ENCODE assay signal across 21 cellular contexts in the genomic region with DNA sequence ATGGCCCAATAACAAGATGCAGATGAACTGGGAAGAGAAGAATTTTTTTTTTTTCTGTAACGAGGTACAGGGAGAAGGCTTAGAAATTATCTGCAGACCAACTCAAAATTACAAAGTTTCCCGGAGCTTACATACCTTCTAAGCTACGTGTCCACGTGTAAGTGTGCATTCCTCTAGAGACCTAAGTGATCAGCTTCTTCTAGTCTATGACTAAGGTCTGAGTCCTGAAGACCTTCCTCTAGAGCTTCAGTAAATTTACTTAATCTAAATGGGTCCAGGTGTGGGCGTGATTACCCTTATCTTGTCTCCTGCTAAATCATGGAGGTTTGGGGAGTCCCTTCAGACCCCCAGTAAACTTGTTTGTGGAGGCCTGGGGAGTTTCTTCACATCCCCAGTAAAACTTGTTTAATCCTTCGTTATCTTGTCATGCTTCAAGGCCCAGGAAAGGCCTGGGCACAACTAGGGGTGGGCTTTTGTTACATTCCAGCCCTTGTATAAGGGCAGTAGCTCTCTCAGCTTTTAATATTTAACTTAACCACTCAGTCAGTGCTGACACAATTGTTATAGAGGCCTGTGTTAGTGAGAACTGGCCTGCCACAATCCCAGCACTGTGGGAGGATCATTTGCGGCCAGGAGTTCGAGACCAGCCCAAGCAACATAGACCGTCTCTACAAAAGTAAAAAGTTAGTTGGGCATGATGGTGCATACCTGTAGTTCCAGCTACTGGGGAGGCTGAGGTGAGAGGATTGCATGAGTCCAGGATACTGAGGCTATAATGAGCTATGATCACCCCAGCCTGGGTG.
DNase-seq lines count a peak whose midpoint lies in the region; ATAC-seq and TF ChIP-seq lines count a peak whose summit lies in the region.
"Had no signal": no experiment of that assay in that cellular context is flagged by ENCODE, and none has a peak within 500 bp of the region (broad histone marks: within the 10 kb centered on the region; RNA-seq: fewer than 3 reads in every experiment).

No MANE protein-coding gene starts in this region.

- no peaks in the 10 kb centered on the region for H3K9me3 Mint-ChIP-seq in HFFc6
- peaks cover 0 to 10% (median 0%) of the 10 kb centered on the region in 7 donors for H3K9me3 Mint-ChIP-seq in naive B cell

- DNase-seq in ACHN: peak; percentile 59
- no peak for DNase-seq in HFFc6
- DNase-seq in amniotic epithelial cell (ENCODE audit: low read depth): peak; percentile 38
- DNase-seq in naive B cell: no peak
- DNase-seq in MG63: no peak
- no peak for DNase-seq in NCI-H1694 (lab: John Stamatoyannopoulos, UW)
- no peak for DNase-seq in A172 (ENCODE audit: low spot score)
- DNase-seq: activated CD4-positive, alpha-beta T cell treated with anti-CD3 and anti-CD28 coated beads, Interleukin-2, amount 10 ng/mL, durations not matched to agents 7 days and 5 days; activated CD8-positive, alpha-beta memory T cell treated with anti-CD3 and anti-CD28 coated beads, Interleukin-2, amount 50 U/mL, for 4 hours; activated gamma-delta T cell treated with Interleukin-2 at 50 U/mL for 16 hours; CD4-positive, CD25-positive, alpha-beta regulatory T cell; central memory CD4-positive, alpha-beta T cell; effector memory CD4-positive, alpha-beta T cell; hippocampal formation; islet precursor cell; MM.1S; NCI-H1694 treated with DMSO at 0.1 percent for 48 hours; RPMI8226; stimulated activated naive CD4-positive, alpha-beta T cell; tibial artery had no signal

- no peaks in the 10 kb centered on the region for H3K36me3 ChIP-seq in MG63
- H3K36me3 ChIP-seq: tibial artery had no signal

- H3K9me3 ChIP-seq in MG63: no peaks in the 10 kb centered on the region
- H3K9me3 ChIP-seq: tibial artery had no signal

- H3K27me3 Mint-ChIP-seq in HFFc6 (ENCODE audit: insufficient read depth): no peaks in the 10 kb centered on the region
- H3K27me3 Mint-ChIP-seq in naive B cell: no peaks in the 10 kb centered on the region
- H3K27me3 Mint-ChIP-seq: activated CD4-positive, alpha-beta T cell treated with anti-CD3 and anti-CD28 coated beads, Interleukin-2, amount 10 ng/mL, durations not matched to agents 7 days and 5 days; CD4-positive, CD25-positive, alpha-beta regulatory T cell had no signal

- H3K27ac Mint-ChIP-seq in HFFc6 (peak overlapping the region; percentile 78), naive B cell (peak overlapping the region; percentile 18 to 98 (median 87))
- H3K27ac Mint-ChIP-seq: activated CD4-positive, alpha-beta T cell treated with anti-CD3 and anti-CD28 coated beads, Interleukin-2, amount 10 ng/mL, durations not matched to agents 7 days and 5 days; CD4-positive, CD25-positive, alpha-beta regulatory T cell had no signal

- H3K36me3 Mint-ChIP-seq in HFFc6 (ENCODE audit: low read depth) (0 out of 2 replicates have a peak, but pooled peaks cover 5% of the 10 kb centered on the region), naive B cell (peaks cover 4 to 13% of the 10 kb centered on the region in 2 donors)

- H3K4me1 Mint-ChIP-seq in HFFc6 (ENCODE audit: low read depth): peaks cover 66% of the 10 kb centered on the region
- H3K4me1 Mint-ChIP-seq in naive B cell: peaks cover 69 to 96% (median 69%) of the 10 kb centered on the region in 3 donors
- H3K4me1 Mint-ChIP-seq: activated CD4-positive, alpha-beta T cell treated with anti-CD3 and anti-CD28 coated beads, Interleukin-2, amount 10 ng/mL, durations not matched to agents 7 days and 5 days had no signal

- in situ Hi-C loops in ACHN (cut with HindIII; ENCODE audit: low pct_ligation_motif_present, low pct_unique_long_range_greater_than_20kb, low sequenced_read_pairs): no loop called here

- no peak overlapping the region; the same call in 1 of the 2 replicates for H3K4me3 Mint-ChIP-seq in HFFc6
- peak overlapping the region in 3 of 8 donors; percentile 28 to 63 (median 40) for H3K4me3 Mint-ChIP-seq in naive B cell
- H3K4me3 Mint-ChIP-seq: activated CD4-positive, alpha-beta T cell treated with anti-CD3 and anti-CD28 coated beads, Interleukin-2, amount 10 ng/mL, durations not matched to agents 7 days and 5 days; CD4-positive, CD25-positive, alpha-beta regulatory T cell had no signal

- ATAC-seq in naive B cell (ENCODE audit: low read depth in 2 of 2) (no peak), GM21381 (IDR thresholded peaks at IDR 0.05; ENCODE audit: unreplicated experiment) (no peak)

- H3K27me3 ChIP-seq in MG63: no peaks in the 10 kb centered on the region
- H3K27me3 ChIP-seq: tibial artery had no signal

- no peak for TF ChIP-seq CTCF in HFFc6 (IDR thresholded peaks at IDR 0.05)

- no peak overlapping the region for H3K4me3 ChIP-seq in MG63
- H3K4me3 ChIP-seq: tibial artery had no signal

Comparison
In these comparisons a context has a peak if more than half of its experiments do, and no peak if none do; other contexts are left out.
1. DNase-seq: peak in ACHN (single experiment) and amniotic epithelial cell (single experiment); none in HFFc6 (single experiment), naive B cell (single experiment), MG63 (single experiment), NCI-H1694 (single experiment) and A172 (single experiment).